23 cellular contexts compared by ENCODE assay signal in genomic region chr13:95231393-95231792, GRCh38.
A peak's percentile ranks its signal among the peaks of the same experiment; 100 is the strongest.
DNase-seq lines count a peak whose midpoint lies in the region; ATAC-seq, FAIRE-seq and TF ChIP-seq lines count a peak whose summit lies in the region.
"Had no signal": no experiment of that assay in that cellular context is flagged by ENCODE, and none has a peak within 500 bp of the region (broad histone marks: within the 10 kb centered on the region; RNA-seq: fewer than 3 reads in every experiment).

No MANE protein-coding gene starts in this region.

- H3K4me3 Mint-ChIP-seq in osteocyte (ENCODE audit: unreplicated experiment) = no peak overlapping the region
- H3K4me3 Mint-ChIP-seq: CD14-positive monocyte; CD8-positive, alpha-beta T cell; H9 had no signal

- POLR2A ChIA-PET in H1 (lab: Charles Lee; ENCODE audit: partially characterized antibody) = no interaction called here

- H2BK12ac ChIP-seq in H1 (ENCODE audit: low read depth, low read length) = no peak overlapping the region

- H3K27ac ChIP-seq in H1 (ENCODE audit: low read depth, low read length) (no peak overlapping the region), gastrocnemius medialis (peak overlapping the region in 2 of 4 donors; percentile 23 to 61)

- WGBS in H1 (ENCODE audit: extremely low coverage in 1 of 2, insufficient coverage in 1 of 2, insufficient read length in 1 of 2, insufficient replicate concordance in 2 of 2, low coverage in 1 of 2, low lambda C conversion rate in 2 of 2, missing lambda C conversion rate in 1 of 2), 2 experiments = 86% methylated on average over 9 of the region's 9 CpGs; no CpG with 5 or more reads in 1 of the 2 experiments

- no peak overlapping the region for H2BK15ac ChIP-seq in H1 (ENCODE audit: low read length)

- no peak overlapping the region for H2BK20ac ChIP-seq in H1 (ENCODE audit: low read length)

- H3K9ac ChIP-seq in H1 (replicated peaks in 1 of 4; ENCODE audit: extremely low read depth in 1 of 4, low read depth in 3 of 4, low read length in 3 of 4) = no peak overlapping the region; a peak in 1 of 7 replicates

- H3K36me3 ChIP-seq in H1 (ENCODE audit: control insufficient read depth in 2 of 4, insufficient read depth in 4 of 4, low read length in 3 of 4) (no peaks in the 10 kb centered on the region), gastrocnemius medialis (no peaks in the 10 kb centered on the region)
- H3K36me3 ChIP-seq: BE2C had no signal

- H3K27me3 ChIP-seq in H1 (replicated peaks in 1 of 4; ENCODE audit: control insufficient read depth in 3 of 4, extremely low read depth in 1 of 4, insufficient read depth in 3 of 4, low read length in 3 of 4) = no peaks in the 10 kb centered on the region
- no peaks in the 10 kb centered on the region for H3K27me3 ChIP-seq in gastrocnemius medialis
- H3K27me3 ChIP-seq: BE2C had no signal

- no peak overlapping the region for H4K91ac ChIP-seq in H1 (replicated peaks; ENCODE audit: insufficient read length, low read length)

- no peak for TF ChIP-seq POLR2A in H1 (IDR thresholded peaks at IDR 0.05; ENCODE audit: control extremely low read depth in 1 of 2, low read depth in 2 of 2, low read length in 2 of 2)
- TF ChIP-seq POLR2A in gastrocnemius medialis (IDR thresholded peaks at IDR 0.05) = no peak
- TF ChIP-seq POLR2A in GM12891 (IDR thresholded peaks at IDR 0.05; ENCODE audit: low read depth, low read length) = no peak

- H3K4me1 Mint-ChIP-seq in osteocyte (ENCODE audit: unreplicated experiment) = peaks cover 4% of the 10 kb centered on the region

- no peak for TF ChIP-seq RAD21 in H1 (IDR thresholded peaks at IDR 0.05 in 1 of 2, conservative IDR thresholded peaks at IDR 0.05 in 1 of 2; ENCODE audit: low read depth in 2 of 2, low read length in 2 of 2)

- H3K56ac ChIP-seq in H1 (replicated peaks; ENCODE audit: insufficient read length, low read depth, low read length) = no peak overlapping the region

- no peak overlapping the region for H3K18ac ChIP-seq in H1 (ENCODE audit: extremely low read depth, low read length)

- no peak overlapping the region for H2AFZ ChIP-seq in H1 (ENCODE audit: low read length)

- H3K9me3 Mint-ChIP-seq in osteocyte (ENCODE audit: unreplicated experiment) = no peaks in the 10 kb centered on the region
- H3K9me3 Mint-ChIP-seq: CD14-positive monocyte; CD8-positive, alpha-beta T cell; H9; IgD-negative memory B cell had no signal

- TF ChIP-seq CTCF in H1 (IDR thresholded peaks at IDR 0.05; ENCODE audit: control extremely low read depth in 1 of 3, insufficient read depth in 1 of 3, low read depth in 1 of 3, low read length in 3 of 3) (no peak), osteocyte (IDR thresholded peaks at IDR 0.05) (no peak), gastrocnemius medialis (IDR thresholded peaks at IDR 0.05 in 4 of 5, conservative IDR thresholded peaks at IDR 0.05 in 1 of 5) (no peak)

- TF ChIP-seq EP300 in H1 (IDR thresholded peaks at IDR 0.05; ENCODE audit: borderline replicate concordance in 1 of 2, low read depth in 2 of 2, low read length in 2 of 2) = no peak

- no peak overlapping the region for H2AK5ac ChIP-seq in H1 (ENCODE audit: low read depth, low read length)

- DNase-seq in NCI-H2171 (lab: John Stamatoyannopoulos, UW) (peak; percentile 12), H1 (ENCODE audit: low read depth in 1 of 2, low spot score in 2 of 2) (no peak), osteocyte (ENCODE audit: extremely low spot score, unreplicated experiment) (peak; percentile 49), gastrocnemius medialis (peak; percentile 15 to 27), Kasumi-1 (lab: John Stamatoyannopoulos, UW) (no peak), EL (no peak), GM12891 (ENCODE audit: insufficient read length, low spot score) (no peak)
- DNase-seq: ACHN; BE2C; CD8-positive, alpha-beta T cell; COR-L47; DMS 273 treated with DMSO at 0.1 percent for 48 hours; DMS53; DND-41; GOT3; H9; KBM-7 had no signal

- H4K8ac ChIP-seq in H1 (ENCODE audit: extremely low read depth, insufficient read depth, low read length) = peak overlapping the region; percentile 8; the same call in 1 of the 2 replicates

- CTCF ChIA-PET in H1 (lab: Charles Lee; ENCODE audit: partially characterized antibody) = interaction anchor here (0.6 to 1.7 kb wide), 3 partner anchors 22 to 184 kb away, joined by 3 to 5 read pairs (median 3); no protein-coding TSS in a partner anchor

- ATAC-seq in gastrocnemius medialis = peak; percentile 86 to 91
- ATAC-seq: CD8-positive, alpha-beta T cell; HepG2 had no signal

- no peaks in the 10 kb centered on the region for H3K27me3 Mint-ChIP-seq in osteocyte (ENCODE audit: unreplicated experiment)
- H3K27me3 Mint-ChIP-seq: IgD-negative memory B cell had no signal

- no peak overlapping the region for H3K4me3 ChIP-seq in H1 (ENCODE audit: extremely low read depth in 1 of 4, insufficient read depth in 2 of 4, low read depth in 3 of 4, low read length in 4 of 4)
- no peak overlapping the region for H3K4me3 ChIP-seq in gastrocnemius medialis

- H3K4me2 ChIP-seq in H1 (ENCODE audit: insufficient read depth in 1 of 2, low read depth in 2 of 2, low read length in 2 of 2) = no peak overlapping the region

- H3K4me1 ChIP-seq in H1 (replicated peaks in 1 of 4; ENCODE audit: control insufficient read depth in 3 of 4, insufficient read depth in 4 of 4, low read length in 3 of 4) (no peaks in the 10 kb centered on the region), gastrocnemius medialis (no peaks in the 10 kb centered on the region)

- no peak overlapping the region for H2BK5ac ChIP-seq in H1 (ENCODE audit: low read depth, low read length)

- H3K4ac ChIP-seq in H1 (replicated peaks; ENCODE audit: insufficient read length, low read depth, low read length) = no peak overlapping the region

- no peak overlapping the region for H3K23ac ChIP-seq in H1 (ENCODE audit: insufficient read length)

- intact Hi-C loops in gastrocnemius medialis (cut with DNase I; ENCODE audit: low total_unique reads) = no loop called here

- no peaks in the 10 kb centered on the region for H3K23me2 ChIP-seq in H1 (ENCODE audit: low read depth, low read length)

- H3K27ac Mint-ChIP-seq in osteocyte (ENCODE audit: unreplicated experiment) = no peak overlapping the region
- H3K27ac Mint-ChIP-seq: CD8-positive, alpha-beta T cell; H9; IgD-negative memory B cell had no signal

- H3K9me3 ChIP-seq in H1 (ENCODE audit: insufficient read depth in 2 of 2, low read depth in 1 of 2, low read length in 1 of 2) = no peaks in the 10 kb centered on the region
- H3K9me3 ChIP-seq in gastrocnemius medialis = no peaks in the 10 kb centered on the region
- H3K9me3 ChIP-seq: BE2C had no signal

- no peaks in the 10 kb centered on the region for H4K20me1 ChIP-seq in H1 (replicated peaks in 1 of 2; ENCODE audit: control insufficient read depth in 1 of 2, insufficient read depth in 2 of 2, low read length in 2 of 2)

- in situ Hi-C loops in gastrocnemius medialis (cut with MboI; ENCODE audit: low sequenced_read_pairs in 4 of 4) = no loop called here

- FAIRE-seq in H1 (lab: Jason Lieb, UNC) (no peak), GM12891 (lab: Jason Lieb, UNC) (no peak)
- FAIRE-seq: G401.6, GM12892, GM18507, HepG2 had no signal

- no peaks in the 10 kb centered on the region for H3K79me2 ChIP-seq in H1 (ENCODE audit: control insufficient read depth in 1 of 2, insufficient read depth in 2 of 2, low read length in 2 of 2)

- H3K36me3 Mint-ChIP-seq in osteocyte (ENCODE audit: unreplicated experiment) = no peaks in the 10 kb centered on the region
- H3K36me3 Mint-ChIP-seq: IgD-negative memory B cell had no signal

- H4K5ac ChIP-seq in H1 (ENCODE audit: insufficient read length, low read depth, low read length) = no peak overlapping the region

- no peak overlapping the region for H3K14ac ChIP-seq in H1 (ENCODE audit: insufficient read length)

- no peak overlapping the region for H2BK120ac ChIP-seq in H1 (replicated peaks; ENCODE audit: low read depth, low read length)

- no peaks in the 10 kb centered on the region for H3K79me1 ChIP-seq in H1 (ENCODE audit: low read depth, low read length)

TF ChIP-seq in H1, 55 proteins besides CTCF, POLR2A, EP300 and RAD21 (continues in another document):
- no peak for TF ChIP-seq SIN3A (conservative IDR thresholded peaks at IDR 0.05 in 1 of 2, IDR thresholded peaks at IDR 0.05 in 1 of 2; ENCODE audit: low read depth in 1 of 2, low read length in 2 of 2)
- TF ChIP-seq SP1 (IDR thresholded peaks at IDR 0.05; ENCODE audit: low read depth, low read length) = no peak
- no peak for TF ChIP-seq USF2 (IDR thresholded peaks at IDR 0.05; ENCODE audit: low read length)
- no peak for TF ChIP-seq CTBP2 (IDR thresholded peaks at IDR 0.05; ENCODE audit: borderline replicate concordance, insufficient read depth, insufficient read length, low read length)
- TF ChIP-seq SIX5 (IDR thresholded peaks at IDR 0.05; ENCODE audit: low read depth, low read length) = no peak
- TF ChIP-seq KDM1A (IDR thresholded peaks at IDR 0.05; ENCODE audit: borderline replicate concordance, low read length) = no peak
- TF ChIP-seq RBBP5 (IDR thresholded peaks at IDR 0.05; ENCODE audit: borderline replicate concordance, low read depth, low read length) = no peak

TF ChIP-seq in GM12891, 5 proteins besides CTCF, POLR2A, EP300 and RAD21:
- TF ChIP-seq TAF1 (IDR thresholded peaks at IDR 0.05; ENCODE audit: low read depth, low read length) = no peak

Comparison
In these comparisons a context has a peak if more than half of its experiments do, and no peak if none do; other contexts are left out.
1. DNase-seq: peak in NCI-H2171 (single experiment), osteocyte (single experiment) and gastrocnemius medialis (2 of 2); none in H1 (0 of 2), Kasumi-1 (0 of 2), EL (single experiment) and GM12891 (single experiment).